1 cellular context compared by ENCODE assay signal in the genomic region with DNA sequence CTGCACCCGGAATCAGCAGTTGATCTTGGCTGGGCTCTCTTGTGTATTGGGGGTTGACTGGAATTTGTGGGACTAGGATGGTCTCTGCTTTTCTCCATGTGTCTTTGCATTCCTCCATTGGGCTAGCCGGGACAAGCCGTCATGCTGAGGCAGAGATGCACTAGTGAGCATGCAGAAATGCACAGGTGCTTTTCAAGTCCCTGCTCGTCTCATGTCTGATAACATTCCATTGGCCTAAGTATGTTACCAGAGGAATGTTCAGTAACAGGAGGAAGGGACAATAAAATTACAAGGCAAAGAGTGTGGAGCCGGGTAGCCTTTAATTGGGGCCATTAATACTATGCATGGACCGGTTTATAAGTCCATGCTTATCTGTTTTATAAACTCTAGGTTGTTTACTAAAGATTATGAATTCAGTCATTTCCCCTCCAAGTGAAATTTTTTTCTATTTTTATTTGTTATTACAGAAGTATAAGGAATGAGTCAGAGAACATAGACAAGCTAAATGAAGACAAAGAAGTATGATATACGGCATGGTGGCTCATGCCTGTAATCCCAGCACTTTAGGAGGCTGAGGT.
TF ChIP-seq lines count a peak whose summit lies in the region.

No MANE protein-coding gene starts in this region.

TF ChIP-seq in GM23338, 12 proteins besides CTCF, POLR2A, EP300 and RAD21 (continued from another document):
- TF ChIP-seq, protein P1, sequence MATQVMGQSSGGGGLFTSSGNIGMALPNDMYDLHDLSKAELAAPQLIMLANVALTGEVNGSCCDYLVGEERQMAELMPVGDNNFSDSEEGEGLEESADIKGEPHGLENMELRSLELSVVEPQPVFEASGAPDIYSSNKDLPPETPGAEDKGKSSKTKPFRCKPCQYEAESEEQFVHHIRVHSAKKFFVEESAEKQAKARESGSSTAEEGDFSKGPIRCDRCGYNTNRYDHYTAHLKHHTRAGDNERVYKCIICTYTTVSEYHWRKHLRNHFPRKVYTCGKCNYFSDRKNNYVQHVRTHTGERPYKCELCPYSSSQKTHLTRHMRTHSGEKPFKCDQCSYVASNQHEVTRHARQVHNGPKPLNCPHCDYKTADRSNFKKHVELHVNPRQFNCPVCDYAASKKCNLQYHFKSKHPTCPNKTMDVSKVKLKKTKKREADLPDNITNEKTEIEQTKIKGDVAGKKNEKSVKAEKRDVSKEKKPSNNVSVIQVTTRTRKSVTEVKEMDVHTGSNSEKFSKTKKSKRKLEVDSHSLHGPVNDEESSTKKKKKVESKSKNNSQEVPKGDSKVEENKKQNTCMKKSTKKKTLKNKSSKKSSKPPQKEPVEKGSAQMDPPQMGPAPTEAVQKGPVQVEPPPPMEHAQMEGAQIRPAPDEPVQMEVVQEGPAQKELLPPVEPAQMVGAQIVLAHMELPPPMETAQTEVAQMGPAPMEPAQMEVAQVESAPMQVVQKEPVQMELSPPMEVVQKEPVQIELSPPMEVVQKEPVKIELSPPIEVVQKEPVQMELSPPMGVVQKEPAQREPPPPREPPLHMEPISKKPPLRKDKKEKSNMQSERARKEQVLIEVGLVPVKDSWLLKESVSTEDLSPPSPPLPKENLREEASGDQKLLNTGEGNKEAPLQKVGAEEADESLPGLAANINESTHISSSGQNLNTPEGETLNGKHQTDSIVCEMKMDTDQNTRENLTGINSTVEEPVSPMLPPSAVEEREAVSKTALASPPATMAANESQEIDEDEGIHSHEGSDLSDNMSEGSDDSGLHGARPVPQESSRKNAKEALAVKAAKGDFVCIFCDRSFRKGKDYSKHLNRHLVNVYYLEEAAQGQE (IDR thresholded peaks at IDR 0.05; ENCODE audit: unreplicated experiment), result no peak
- no peak for TF ChIP-seq STAT1 (IDR thresholded peaks at IDR 0.05; ENCODE audit: unreplicated experiment)
